Comparison of ENCODE assay signal across 8 cellular contexts in genomic region chr18:47204908-47205522, GRCh38. TPM values are rescaled to one million over a fixed set of nuclear protein-coding genes. Genes with fewer than 3 reads are reported as not detected.
DNase-seq lines count a peak whose midpoint lies in the region; ATAC-seq and TF ChIP-seq lines count a peak whose summit lies in the region.

No MANE protein-coding gene starts in this region.

- 35 to 51% (median 48%) methylated on average over 3 of the region's 3 CpGs for WGBS in adrenal gland, 4 donors
- 40% methylated on average over 3 of the region's 3 CpGs for WGBS in hepatocyte (ENCODE audit: low lambda C conversion rate, missing lambda C conversion rate)

- H3K27me3 ChIP-seq in adrenal gland: peaks cover 9% of the 10 kb centered on the region
- peaks cover 20% of the 10 kb centered on the region for H3K27me3 ChIP-seq in hepatocyte

- H3K4me2 ChIP-seq in hepatocyte: no peak overlapping the region

- intact Hi-C loops in adrenal gland (cut with DNase I): loop anchor here (2.0 to 10.0 kb wide), 3 partner anchors 100 to 153 kb away; no protein-coding TSS in a partner anchor

- no peak for ATAC-seq in HG03095 (IDR thresholded peaks at IDR 0.05; ENCODE audit: unreplicated experiment)

- no peak for TF ChIP-seq POLR2A in adrenal gland (IDR thresholded peaks at IDR 0.05)

- H3K4me3 ChIP-seq in HEK293 (ENCODE audit: low read depth, low read length) (no peak overlapping the region), adrenal gland (no peak overlapping the region), hepatocyte (no peak overlapping the region)

- no peaks in the 10 kb centered on the region for H3K9me2 ChIP-seq in hepatocyte (replicated peaks; ENCODE audit: insufficient read depth)

- no peak overlapping the region for H2AFZ ChIP-seq in hepatocyte

- no peak overlapping the region for H3K27ac ChIP-seq in HEK293 (ENCODE audit: extremely low read depth, low read depth, low read length)
- H3K27ac ChIP-seq in adrenal gland: no peak overlapping the region
- H3K27ac ChIP-seq in hepatocyte: no peak overlapping the region

- POLR2A ChIA-PET in HEK293 (lab: Yijun Ruan, JAX): interaction anchor here (2.4 kb wide), 1 partner anchor 55 kb away, joined by 13 read pairs; the partner anchor contains the start of gene HDHD2

- H3K79me2 ChIP-seq in hepatocyte: no peaks in the 10 kb centered on the region

- H3K36me3 ChIP-seq in HEK293 (ENCODE audit: control insufficient read depth in 2 of 2, insufficient read depth in 1 of 2, low read length in 2 of 2): no peaks in the 10 kb centered on the region
- no peaks in the 10 kb centered on the region for H3K36me3 ChIP-seq in adrenal gland (replicated peaks in 1 of 2)
- no peaks in the 10 kb centered on the region for H3K36me3 ChIP-seq in hepatocyte (replicated peaks; ENCODE audit: insufficient read depth, low read depth)

- CTCF ChIA-PET in HEK293 (lab: Yijun Ruan, JAX): interaction anchor here (0.5 to 5.6 kb wide), 50 partner anchors 9 to 736 kb away, joined by 3 to 93 read pairs (median 4); partner anchors contain the start of gene HDHD2

- H3K9me3 ChIP-seq in HEK293 (ENCODE audit: control insufficient read depth, insufficient read depth, low read depth, low read length): no peaks in the 10 kb centered on the region
- no peaks in the 10 kb centered on the region for H3K9me3 ChIP-seq in adrenal gland (replicated peaks in 1 of 3)
- H3K9me3 ChIP-seq in hepatocyte (ENCODE audit: low read depth): no peaks in the 10 kb centered on the region

- H3K4me1 ChIP-seq in HEK293 (ENCODE audit: control insufficient read depth, insufficient read depth, low read length) (no peaks in the 10 kb centered on the region), adrenal gland (replicated peaks in 1 of 2) (no peaks in the 10 kb centered on the region), hepatocyte (ENCODE audit: insufficient read depth) (no peaks in the 10 kb centered on the region)

- H4K20me1 ChIP-seq in hepatocyte (ENCODE audit: insufficient read depth, poor library complexity, severe bottlenecking): no peaks in the 10 kb centered on the region

- TF ChIP-seq CTCF in HEK293 (tag by site-specific recombination; IDR thresholded peaks at IDR 0.05) (peak; percentile 32; the same call in 1 of the 2 replicates), adrenal gland (IDR thresholded peaks at IDR 0.05) (peak; percentile 78 to 91 (median 86)), hepatocyte (IDR thresholded peaks at IDR 0.05; ENCODE audit: poor library complexity) (peak; percentile 66)

- DNase-seq in COLO829 (ENCODE audit: low spot score) (peak; percentile 31), OCI-M1 (lab: John Stamatoyannopoulos, UW) (peak; percentile 68), adrenal gland (peak; percentile 26 to 72 (median 43)), hepatocyte (ENCODE audit: low spot score) (peak; percentile 65), epidermal melanocyte (ENCODE audit: insufficient read length, low spot score) (no peak)
- DNase-seq in stimulated activated CD4-positive, alpha-beta T cell treated with anti-CD3 and anti-CD28 coated beads, Interleukin-2, amount 100 ng/mL, for 24 hours: peak; percentile 41 to 43

TF ChIP-seq in HEK293, 187 proteins besides CTCF, POLR2A, EP300 and RAD21:
- peak; percentile 44 for TF ChIP-seq ZNF654 (tag by site-specific recombination; IDR thresholded peaks at IDR 0.05; ENCODE audit: low read depth)
- TF ChIP-seq TSHZ1 (tag by site-specific recombination; IDR thresholded peaks at IDR 0.05; ENCODE audit: borderline replicate concordance): no peak

RNA-seq across cellular contexts. Expression of gene IER3IP1, which starts 28.9 kb away (rescaled TPM):
- total RNA-seq in adrenal gland (10 to 100 TPM in 6 of 8 donors, 1 to 10 TPM in 2; 5.7 to 18.8 (median 12.4) TPM), hepatocyte (30.9 and 32.6 TPM in 2 replicates)
- polyA plus RNA-seq in adrenal gland (10 to 100 TPM; 11.1 to 34.5 (median 13.6) TPM), hepatocyte (29.7 and 33.8 TPM in 2 replicates)

RNA-seq across cellular contexts. Expression of gene SKOR2, which starts 46.4 kb away (rescaled TPM):
- not detected for total RNA-seq in adrenal gland
- not detected for polyA plus RNA-seq in adrenal gland
- not detected in 2 replicates for total RNA-seq in hepatocyte
- polyA plus RNA-seq in hepatocyte: not detected in 2 replicates

RNA-seq across cellular contexts. Expression of gene HDHD2, which starts 54.7 kb away (rescaled TPM):
- total RNA-seq in adrenal gland (10 to 100 TPM; 26.9 to 91.1 (median 70.5) TPM), hepatocyte (18.5 and 22.3 TPM in 2 replicates)
- polyA plus RNA-seq in adrenal gland (100 to 1,000 TPM in 1 of 3 donors, 10 to 100 TPM in 2; 23.5 to 100 (median 42.0) TPM), hepatocyte (32.1 and 33.7 TPM in 2 replicates)

Comparison
In these comparisons a context has a peak if more than half of its experiments do, and no peak if none do; other contexts are left out.
1. CTCF ChIP-seq: peak in every context shown above with its lines; median percentile 86 in adrenal gland; 66 in hepatocyte; 32 in HEK293.